ENCODE assay signal across 19 cellular contexts in the genomic region with DNA sequence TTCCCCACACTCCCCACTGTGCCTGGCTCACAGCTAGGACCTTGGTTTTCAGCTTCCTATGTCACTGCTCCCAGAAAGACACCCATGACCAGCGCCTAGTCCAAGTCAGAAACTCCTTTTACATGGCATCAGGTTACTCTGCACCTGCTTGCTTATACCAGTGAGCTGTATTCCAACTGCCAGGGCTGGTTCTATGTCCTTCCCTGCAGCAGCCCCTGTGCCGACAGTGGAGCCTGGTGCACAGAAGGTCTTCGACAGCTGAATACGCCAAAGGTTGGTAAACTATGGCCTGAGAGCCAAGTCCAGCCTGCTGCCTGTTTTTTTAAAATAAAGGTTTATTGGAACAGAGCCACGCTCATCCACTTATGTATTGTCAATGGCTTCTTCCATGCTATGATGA.
A peak's percentile ranks its signal among the peaks of the same experiment; 100 is the strongest.
DNase-seq lines count a peak whose midpoint lies in the region; ATAC-seq, FAIRE-seq and TF ChIP-seq lines count a peak whose summit lies in the region.
"Had no signal": no experiment of that assay in that cellular context is flagged by ENCODE, and none has a peak within 500 bp of the region (broad histone marks: within the 10 kb centered on the region; RNA-seq: fewer than 3 reads in every experiment).

No MANE protein-coding gene starts in this region.

- TF ChIP-seq POLR2A in HepG2 (IDR thresholded peaks at IDR 0.05; ENCODE audit: insufficient read depth in 1 of 2, low read depth in 2 of 2, low read length in 2 of 2) = no peak

- no peaks in the 10 kb centered on the region; a peak in 1 of 5 replicates for H3K36me3 ChIP-seq in HepG2 (replicated peaks in 1 of 2; ENCODE audit: control insufficient read depth in 1 of 2, insufficient read depth in 2 of 2, low read length in 2 of 2)

- POLR2A ChIA-PET in HepG2 (lab: Yijun Ruan, JAX) = no interaction called here

- TF ChIP-seq EP300 in HepG2 (IDR thresholded peaks at IDR 0.05; ENCODE audit: low read depth in 2 of 2, low read length in 2 of 2) (no peak), HepG2 (CRISPR knock-in tag; IDR thresholded peaks at IDR 0.05; ENCODE audit: borderline replicate concordance) (no peak)

- DNase-seq in DMS53 (lab: John Stamatoyannopoulos, UW) (peak; percentile 53), DMS53 treated with DMSO at 0.1 percent for 48 hours (lab: John Stamatoyannopoulos, UW; ENCODE audit: unreplicated experiment) (no peak), MV-4-11 (lab: John Stamatoyannopoulos, UW) (peak; percentile 31), NCI-H69 (lab: John Stamatoyannopoulos, UW) (peak; percentile 45), HepG2 (ENCODE audit: low spot score) (no peak), NCI-H774 (lab: John Stamatoyannopoulos, UW) (no peak), GM10266 (ENCODE audit: extremely low spot score) (no peak)
- no peak for DNase-seq in activated CD4-positive, CD25-positive, alpha-beta regulatory T cell treated with anti-CD3 and anti-CD28 coated beads, Interleukin-2, amount 50 U/mL, for 72 hours
- DNase-seq: activated naive CD4-positive, alpha-beta T cell; CD4-positive, CD25-positive, alpha-beta regulatory T cell; effector CD4-positive, alpha-beta T cell; GDM1; hypothalamus; KG1; left colon; naive thymus-derived CD4-positive, alpha-beta T cell; NCI-H187 treated with DMSO at 0.1 percent for 48 hours; SW 1271 had no signal

- no peak overlapping the region for H2AFZ ChIP-seq in HepG2 (ENCODE audit: low read length)

- in situ Hi-C loops in HepG2 (cut with HindIII; ENCODE audit: extremely low pct_ligation_motif_present, low pct_unique_long_range_greater_than_20kb) = no loop called here

- peak overlapping the region; percentile 6 for H3K27ac ChIP-seq in HepG2 (ENCODE audit: extremely low read length, insufficient read depth, low read length)

- FAIRE-seq in HepG2 (lab: Jason Lieb, UNC) = no peak
- FAIRE-seq: A204.1 had no signal

- intact Hi-C loops in HepG2 (cut with micrococcal nuclease; ENCODE audit: unreplicated experiment) = no loop called here

- BruUV-seq in HepG2 (replicated peaks; lab: Mats Ljungman, UMichigan) = no TSS peak

- CTCF ChIA-PET in HepG2 (lab: Yijun Ruan, JAX; ENCODE audit: low intra/inter-chr PET ratio, low total read pairs) = no interaction called here

- H3K4me1 ChIP-seq in HepG2 (ENCODE audit: insufficient read depth, low read length) = peaks cover 41% of the 10 kb centered on the region

- no peaks in the 10 kb centered on the region; the same call in 1 of the 2 replicates for H4K20me1 ChIP-seq in HepG2 (ENCODE audit: insufficient read depth, low read length)

- H3K9me3 ChIP-seq in HepG2 (ENCODE audit: low read length) = no peaks in the 10 kb centered on the region

- peaks cover 0 to 3% of the 10 kb centered on the region in 2 experiments; a peak in 1 of 5 replicates for H3K27me3 ChIP-seq in HepG2 (ENCODE audit: control insufficient read depth in 1 of 2, insufficient read depth in 2 of 2, low read length in 2 of 2)

- no peak overlapping the region for H3K4me2 ChIP-seq in HepG2 (ENCODE audit: low read depth, low read length)

- H3K79me2 ChIP-seq in HepG2 (ENCODE audit: insufficient read depth, low read length) = peaks cover 22% of the 10 kb centered on the region

- TF ChIP-seq CTCF in HepG2 (CRISPR knock-in tag; IDR thresholded peaks at IDR 0.05) = no peak
- TF ChIP-seq CTCF in GM10266 (IDR thresholded peaks at IDR 0.05; ENCODE audit: control insufficient read depth, insufficient read depth, low read depth, missing control alignments) = no peak

- H3K4me3 ChIP-seq in HepG2 (replicated peaks in 1 of 3; ENCODE audit: insufficient read depth in 1 of 3, low read depth in 2 of 3, low read length in 3 of 3) = no peak overlapping the region

- no peak overlapping the region for H3K9ac ChIP-seq in HepG2 (ENCODE audit: insufficient read depth, low read depth, low read length)

- no peak for ATAC-seq in HepG2
- ATAC-seq: left colon; naive thymus-derived CD4-positive, alpha-beta T cell had no signal

- no peak for TF ChIP-seq RAD21 in HepG2 (CRISPR knock-in tag; IDR thresholded peaks at IDR 0.05)

- WGBS in HepG2 (ENCODE audit: low lambda C conversion rate) = 83% methylated on average over 5 of the region's 5 CpGs

TF ChIP-seq in HepG2, 621 proteins besides CTCF, POLR2A, EP300 and RAD21 (continues in another document):
- TF ChIP-seq, protein P1, sequence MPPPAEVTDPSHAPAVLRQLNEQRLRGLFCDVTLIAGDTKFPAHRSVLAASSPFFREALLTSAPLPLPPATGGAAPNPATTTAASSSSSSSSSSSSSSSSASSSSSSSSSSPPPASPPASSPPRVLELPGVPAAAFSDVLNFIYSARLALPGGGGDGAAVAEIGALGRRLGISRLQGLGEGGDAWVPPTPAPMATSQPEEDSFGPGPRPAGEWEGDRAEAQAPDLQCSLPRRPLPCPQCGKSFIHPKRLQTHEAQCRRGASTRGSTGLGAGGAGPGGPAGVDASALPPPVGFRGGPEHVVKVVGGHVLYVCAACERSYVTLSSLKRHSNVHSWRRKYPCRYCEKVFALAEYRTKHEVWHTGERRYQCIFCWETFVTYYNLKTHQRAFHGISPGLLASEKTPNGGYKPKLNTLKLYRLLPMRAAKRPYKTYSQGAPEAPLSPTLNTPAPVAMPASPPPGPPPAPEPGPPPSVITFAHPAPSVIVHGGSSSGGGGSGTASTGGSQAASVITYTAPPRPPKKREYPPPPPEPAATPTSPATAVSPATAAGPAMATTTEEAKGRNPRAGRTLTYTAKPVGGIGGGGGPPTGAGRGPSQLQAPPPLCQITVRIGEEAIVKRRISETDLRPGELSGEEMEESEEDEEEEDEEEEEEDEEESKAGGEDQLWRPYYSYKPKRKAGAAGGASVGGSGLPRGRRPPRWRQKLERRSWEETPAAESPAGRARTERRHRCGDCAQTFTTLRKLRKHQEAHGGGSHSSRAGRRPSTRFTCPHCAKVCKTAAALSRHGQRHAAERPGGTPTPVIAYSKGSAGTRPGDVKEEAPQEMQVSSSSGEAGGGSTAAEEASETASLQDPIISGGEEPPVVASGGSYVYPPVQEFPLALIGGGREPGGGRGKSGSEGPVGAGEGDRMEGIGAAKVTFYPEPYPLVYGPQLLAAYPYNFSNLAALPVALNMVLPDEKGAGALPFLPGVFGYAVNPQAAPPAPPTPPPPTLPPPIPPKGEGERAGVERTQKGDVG (CRISPR knock-in tag; IDR thresholded peaks at IDR 0.05; ENCODE audit: borderline replicate concordance) = 0 out of 2 replicates have a peak, but pooled peaks have one; percentile 45
- TF ChIP-seq NCOR1 (IDR thresholded peaks at IDR 0.05; ENCODE audit: borderline replicate concordance, low read length) (peak; percentile 27; the same call in 1 of the 2 replicates), ZBTB21 (CRISPR knock-in tag; IDR thresholded peaks at IDR 0.05) (no peak), ZNF816 (CRISPR knock-in tag; IDR thresholded peaks at IDR 0.05; ENCODE audit: borderline replicate concordance) (no peak)

Comparison
In these comparisons a context has a peak if more than half of its experiments do, and no peak if none do; other contexts are left out.
1. DNase-seq: peak in DMS53 (single experiment), MV-4-11 (single experiment) and NCI-H69 (single experiment); none in DMS53 treated with DMSO at 0.1 percent for 48 hours (single experiment), HepG2 (single experiment), activated CD4-positive, CD25-positive, alpha-beta regulatory T cell treated with anti-CD3 and anti-CD28 coated beads, Interleukin-2, amount 50 U/mL, for 72 hours (single experiment), NCI-H774 (single experiment) and GM10266 (single experiment).